In the genomic region with DNA sequence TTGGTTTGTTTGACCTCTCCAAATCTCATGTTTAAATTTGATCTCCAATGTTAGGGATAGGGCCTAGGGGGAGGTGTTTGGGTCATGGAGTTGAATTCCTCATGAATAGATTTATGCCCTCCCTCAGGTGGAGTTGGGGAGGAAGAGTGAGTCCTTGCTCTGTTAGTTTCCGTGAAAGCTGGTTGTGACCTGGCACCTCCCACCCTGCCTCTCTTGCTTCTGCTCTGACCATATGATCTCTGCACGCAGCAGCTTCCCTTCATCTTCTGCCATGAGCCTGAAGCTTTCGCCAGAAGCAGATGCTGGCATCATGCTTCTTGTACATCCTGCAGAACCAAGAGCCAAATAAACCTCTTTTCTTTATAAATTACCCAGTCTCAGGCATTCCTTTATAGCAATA, we compare ENCODE assay signal across 1 cellular context.
TF ChIP-seq lines count a peak whose summit lies in the region.

No MANE protein-coding gene starts in this region.

TF ChIP-seq in IMR-90, 13 proteins besides CTCF, POLR2A, EP300 and RAD21:
- TF ChIP-seq MAFK (IDR thresholded peaks at IDR 0.05; ENCODE audit: low read depth, low read length): no peak
- TF ChIP-seq BHLHE40 (IDR thresholded peaks at IDR 0.05; ENCODE audit: low read depth, low read length): no peak
- TF ChIP-seq FOS (IDR thresholded peaks at IDR 0.05; ENCODE audit: low read depth, low read length): no peak
- TF ChIP-seq, protein P1, sequence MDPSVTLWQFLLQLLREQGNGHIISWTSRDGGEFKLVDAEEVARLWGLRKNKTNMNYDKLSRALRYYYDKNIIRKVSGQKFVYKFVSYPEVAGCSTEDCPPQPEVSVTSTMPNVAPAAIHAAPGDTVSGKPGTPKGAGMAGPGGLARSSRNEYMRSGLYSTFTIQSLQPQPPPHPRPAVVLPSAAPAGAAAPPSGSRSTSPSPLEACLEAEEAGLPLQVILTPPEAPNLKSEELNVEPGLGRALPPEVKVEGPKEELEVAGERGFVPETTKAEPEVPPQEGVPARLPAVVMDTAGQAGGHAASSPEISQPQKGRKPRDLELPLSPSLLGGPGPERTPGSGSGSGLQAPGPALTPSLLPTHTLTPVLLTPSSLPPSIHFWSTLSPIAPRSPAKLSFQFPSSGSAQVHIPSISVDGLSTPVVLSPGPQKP (IDR thresholded peaks at IDR 0.05; ENCODE audit: borderline replicate concordance, low read depth, low read length): no peak
- TF ChIP-seq USF2 (IDR thresholded peaks at IDR 0.05; ENCODE audit: low read depth, low read length): no peak
- no peak for TF ChIP-seq CHD1 (IDR thresholded peaks at IDR 0.05; ENCODE audit: low read depth, low read length)
- TF ChIP-seq SMC3 (IDR thresholded peaks at IDR 0.05; ENCODE audit: low read depth, low read length): no peak
- TF ChIP-seq NFE2L2 (IDR thresholded peaks at IDR 0.05; ENCODE audit: low read depth, low read length): no peak
- no peak for TF ChIP-seq MAZ (IDR thresholded peaks at IDR 0.05; ENCODE audit: borderline replicate concordance, low read depth, low read length)
- no peak for TF ChIP-seq RFX5 (IDR thresholded peaks at IDR 0.05; ENCODE audit: low read depth, low read length)
- TF ChIP-seq RCOR1 (IDR thresholded peaks at IDR 0.05; ENCODE audit: insufficient replicate concordance, low read length): no peak
- TF ChIP-seq CEBPB (IDR thresholded peaks at IDR 0.05; ENCODE audit: low read depth, low read length): no peak
- TF ChIP-seq MXI1 (IDR thresholded peaks at IDR 0.05; ENCODE audit: borderline replicate concordance, low read depth, low read length): no peak
